23 cellular contexts compared by ENCODE assay signal in genomic region chr17:27997522-27997921, GRCh38.
"Had no signal": no experiment of that assay in that cellular context is flagged by ENCODE, and none has a peak within 500 bp of the region (broad histone marks: within the 10 kb centered on the region; RNA-seq: fewer than 3 reads in every experiment).

No MANE protein-coding gene starts in this region.

- H3K36me3 ChIP-seq: left ventricle myocardium inferior, pancreas, right atrium auricular region, right lobe of liver, stomach, thyroid gland, transverse colon, upper lobe of left lung, vagina had no signal

- H3K4me3 ChIP-seq: left ventricle myocardium inferior, lung, mucosa of descending colon, pancreas, psoas muscle, right atrium auricular region, right lobe of liver, smooth muscle cell, stomach, testis, thyroid gland, transverse colon, upper lobe of left lung, vagina had no signal

- H3K27me3 ChIP-seq: pancreas, right atrium auricular region, right lobe of liver, testis, thyroid gland, transverse colon, upper lobe of left lung, vagina had no signal

- H3K4me2 ChIP-seq: smooth muscle cell had no signal

- DNase-seq: islet precursor cell; left ventricle myocardium inferior; midbrain; mucosa of descending colon; naive thymus-derived CD4-positive, alpha-beta T cell; pancreas; psoas muscle; right lobe of liver; stimulated activated CD4-positive, alpha-beta T cell treated with anti-CD3 and anti-CD28 coated beads, Interleukin-15, amount 100 ng/mL, for 24 hours; stimulated activated CD4-positive, alpha-beta T cell treated with anti-CD3 and anti-CD28 coated beads, Interleukin-2, amount 100 ng/mL, for 24 hours; stimulated activated CD4-positive, alpha-beta T cell treated with anti-CD3 and anti-CD28 coated beads, Interleukin-4, amount 100 ng/mL, for 1 hour; stimulated activated naive B cell treated with anti-CD40 and anti-IgM and Interleukin-4, amounts not matched to agents 10 μg/mL and 1 μg/mL and 100 μg/mL, for 72 hours; stimulated activated naive CD8-positive, alpha-beta T cell treated with anti-CD3 and anti-CD28 coated beads, Interleukin-15, Interleukin-2, amounts not matched to agents 100 U/mL and 50 U/mL, for 24 hours; stomach; testis; thyroid gland; transverse colon; upper lobe of left lung had no signal

- ATAC-seq: mucosa of descending colon; naive thymus-derived CD4-positive, alpha-beta T cell; natural killer cell treated with Interleukin-12 subunit alpha and Interleukin-12 subunit beta and Interleukin-15 and Interleukin-18, amount 100 ng/mL, for 72 hours; pancreas; psoas muscle; right lobe of liver; stimulated activated naive B cell treated with anti-CD40 and anti-IgM and Interleukin-4, amounts not matched to agents 10 μg/mL and 1 μg/mL and 100 μg/mL, for 72 hours; stimulated activated naive CD8-positive, alpha-beta T cell treated with anti-CD3 and anti-CD28 coated beads, Interleukin-15, Interleukin-2, amounts not matched to agents 100 U/mL and 50 U/mL, for 24 hours had no signal

- H3K4me1 ChIP-seq: pancreas, psoas muscle, right atrium auricular region, right lobe of liver, stomach, transverse colon, upper lobe of left lung, vagina had no signal

- FAIRE-seq: pancreas had no signal

- H3K9me3 ChIP-seq: left ventricle myocardium inferior, mucosa of descending colon, pancreas, psoas muscle, right atrium auricular region, right lobe of liver, stomach, testis, thyroid gland, transverse colon, upper lobe of left lung, vagina had no signal

- H3K27ac ChIP-seq: left ventricle myocardium inferior, pancreas, psoas muscle, right atrium auricular region, right lobe of liver, stomach, testis, thyroid gland, transverse colon, upper lobe of left lung, vagina had no signal
